In genomic region chr5:124240732-124241131, GRCh38 we compare ENCODE assay signal across 24 cellular contexts.
"Had no signal": no experiment of that assay in that cellular context is flagged by ENCODE, and none has a peak within 500 bp of the region (broad histone marks: within the 10 kb centered on the region; RNA-seq: fewer than 3 reads in every experiment).

No MANE protein-coding gene starts in this region.

- DNase-seq: colonic mucosa; cortex of kidney; dermis blood vessel endothelial cell; dorsolateral prefrontal cortex; effector CD4-positive, alpha-beta T cell; effector CD8-positive, alpha-beta T cell; effector memory CD4-positive, alpha-beta T cell; effector memory CD8-positive, alpha-beta T cell; endodermal cell; erythroblast; esophagus squamous epithelium; foreskin fibroblast; foreskin keratinocyte; foreskin melanocyte; gastrocnemius medialis; glutamatergic neuron; head of caudate nucleus; heart right ventricle had no signal

- H3K4me1 ChIP-seq: colonic mucosa, esophagus muscularis mucosa, esophagus squamous epithelium, foreskin keratinocyte, gastrocnemius medialis, gastroesophageal sphincter had no signal

- H3K27me3 Mint-ChIP-seq: dendritic cell treated with granulocyte-macrophage colony-stimulating factor and Interleukin-4, amounts not matched to agents 40 ng/mL and 50 ng/mL, for 4 days; effector memory CD8-positive, alpha-beta T cell had no signal

- H3K9me3 ChIP-seq: colonic mucosa, gastrocnemius medialis had no signal

- H3K27ac ChIP-seq: colonic mucosa, coronary artery, dorsolateral prefrontal cortex, epithelial cell of prostate, esophagus muscularis mucosa, esophagus squamous epithelium, foreskin keratinocyte, gastrocnemius medialis, gastroesophageal sphincter, heart right ventricle had no signal

- ATAC-seq: effector memory CD8-positive, alpha-beta T cell; esophagus mucosa; foreskin keratinocyte; gastrocnemius medialis; gastroesophageal sphincter; heart right ventricle had no signal

- H3K36me3 ChIP-seq: colonic mucosa, esophagus muscularis mucosa, esophagus squamous epithelium, gastrocnemius medialis, gastroesophageal sphincter, heart right ventricle had no signal

- H3K27ac Mint-ChIP-seq: dendritic cell treated with granulocyte-macrophage colony-stimulating factor and Interleukin-4, amounts not matched to agents 40 ng/mL and 50 ng/mL, for 4 days; effector memory CD8-positive, alpha-beta T cell; endodermal cell had no signal

- H3K4me3 ChIP-seq: colonic mucosa, coronary artery, dorsolateral prefrontal cortex, esophagus muscularis mucosa, esophagus squamous epithelium, gastrocnemius medialis, gastroesophageal sphincter, heart right ventricle had no signal

- H3K27me3 ChIP-seq: colonic mucosa, dorsolateral prefrontal cortex, esophagus muscularis mucosa, esophagus squamous epithelium, foreskin keratinocyte, gastrocnemius medialis, gastroesophageal sphincter, heart right ventricle had no signal

- H3K4me3 Mint-ChIP-seq: dendritic cell treated with granulocyte-macrophage colony-stimulating factor and Interleukin-4, amounts not matched to agents 40 ng/mL and 50 ng/mL, for 4 days; effector memory CD8-positive, alpha-beta T cell; endodermal cell had no signal
